ENCODE assay signal across 1 cellular context in genomic region chr7:140229591-140230516, GRCh38.
A peak's percentile ranks its signal among the peaks of the same experiment; 100 is the strongest.
TF ChIP-seq lines count a peak whose summit lies in the region.

No MANE protein-coding gene starts in this region.

TF ChIP-seq in HepG2, 621 proteins besides CTCF, POLR2A, EP300 and RAD21 (continued from another document and continues in another):
- TF ChIP-seq ZBTB14 (CRISPR knock-in tag; IDR thresholded peaks at IDR 0.05), result peak; percentile 74
- peak; percentile 78 for TF ChIP-seq KAT8 (CRISPR knock-in tag; IDR thresholded peaks at IDR 0.05)
- no peak for TF ChIP-seq PRDM4 (CRISPR knock-in tag; IDR thresholded peaks at IDR 0.05; ENCODE audit: borderline replicate concordance)
- no peak for TF ChIP-seq SCMH1 (CRISPR knock-in tag; IDR thresholded peaks at IDR 0.05; ENCODE audit: borderline replicate concordance)
- no peak for TF ChIP-seq ZNF33A (CRISPR knock-in tag; IDR thresholded peaks at IDR 0.05; ENCODE audit: borderline replicate concordance)
- TF ChIP-seq ZNF383 (CRISPR knock-in tag; IDR thresholded peaks at IDR 0.05; ENCODE audit: borderline replicate concordance), result no peak
- TF ChIP-seq MAFF (IDR thresholded peaks at IDR 0.05; ENCODE audit: low read depth, low read length), result no peak
- TF ChIP-seq HNF1A (IDR thresholded peaks at IDR 0.05; ENCODE audit: low read depth), result peak; percentile 89
- TF ChIP-seq HNF1A (CRISPR knock-in tag; IDR thresholded peaks at IDR 0.05; ENCODE audit: borderline replicate concordance), result peak; percentile 91
- TF ChIP-seq MED1 (CRISPR knock-in tag; IDR thresholded peaks at IDR 0.05), result peak; percentile 99
- no peak for TF ChIP-seq ZNF225 (CRISPR knock-in tag; IDR thresholded peaks at IDR 0.05)
- TF ChIP-seq ZNF207 (IDR thresholded peaks at IDR 0.05; ENCODE audit: borderline replicate concordance), result no peak
- TF ChIP-seq KLF9 (CRISPR knock-in tag; IDR thresholded peaks at IDR 0.05; ENCODE audit: low read depth), result no peak
- peak; percentile 82 for TF ChIP-seq MAX (IDR thresholded peaks at IDR 0.05)
- TF ChIP-seq ZC3H13 (CRISPR knock-in tag; IDR thresholded peaks at IDR 0.05), result no peak; the same call in 1 of the 2 replicates
- peak; percentile 98 for TF ChIP-seq GATAD2A (CRISPR knock-in tag; IDR thresholded peaks at IDR 0.05)
- TF ChIP-seq ZBTB8A (CRISPR knock-in tag; IDR thresholded peaks at IDR 0.05; ENCODE audit: borderline replicate concordance, low read depth), result no peak
- no peak for TF ChIP-seq ZNF224 (CRISPR knock-in tag; IDR thresholded peaks at IDR 0.05)
- peak; percentile 56; the same call in 1 of the 2 replicates for TF ChIP-seq ZFP90 (CRISPR knock-in tag; IDR thresholded peaks at IDR 0.05; ENCODE audit: borderline replicate concordance)
- no peak for TF ChIP-seq KAT7 (CRISPR knock-in tag; IDR thresholded peaks at IDR 0.05; ENCODE audit: borderline replicate concordance)
- TF ChIP-seq RBFOX2 (IDR thresholded peaks at IDR 0.05; ENCODE audit: low read depth, low read length), result peak; percentile 75; the same call in 1 of the 2 replicates
- no peak for TF ChIP-seq EZH2 (conservative IDR thresholded peaks at IDR 0.05; ENCODE audit: low read depth, low read length)
- peak; percentile 60; the same call in 1 of the 2 replicates for TF ChIP-seq ZFX (CRISPR knock-in tag; IDR thresholded peaks at IDR 0.05; ENCODE audit: low read depth)
- TF ChIP-seq ZNF639 (CRISPR knock-in tag; conservative IDR thresholded peaks at IDR 0.05), result peak; percentile 77; the same call in 1 of the 2 replicates
- peak; percentile 80 for TF ChIP-seq KDM4B (CRISPR knock-in tag; IDR thresholded peaks at IDR 0.05)
- TF ChIP-seq SP5 (CRISPR knock-in tag; IDR thresholded peaks at IDR 0.05; ENCODE audit: borderline replicate concordance, low read depth), result peak; percentile 95
- TF ChIP-seq SMAD1 (CRISPR knock-in tag; IDR thresholded peaks at IDR 0.05; ENCODE audit: borderline replicate concordance, low read depth), result no peak; the same call in 1 of the 2 replicates
- TF ChIP-seq PAWR (CRISPR knock-in tag; IDR thresholded peaks at IDR 0.05; ENCODE audit: borderline replicate concordance), result no peak
- TF ChIP-seq ZBTB38 (CRISPR knock-in tag; IDR thresholded peaks at IDR 0.05), result no peak; the same call in 1 of the 2 replicates
- peak; percentile 73; the same call in 1 of the 2 replicates for TF ChIP-seq ZNF318 (CRISPR knock-in tag; IDR thresholded peaks at IDR 0.05)
- TF ChIP-seq YEATS2 (CRISPR knock-in tag; IDR thresholded peaks at IDR 0.05; ENCODE audit: borderline replicate concordance), result peak; percentile 76; the same call in 1 of the 2 replicates
- 0 out of 2 replicates have a peak, but pooled peaks have one; percentile 20 for TF ChIP-seq CHD4 (IDR thresholded peaks at IDR 0.05; ENCODE audit: borderline replicate concordance, low read length)
- TF ChIP-seq MIER2 (CRISPR knock-in tag; IDR thresholded peaks at IDR 0.05), result peak; percentile 82; the same call in 1 of the 2 replicates
- peak; percentile 81; the same call in 1 of the 2 replicates for TF ChIP-seq ZNF703 (CRISPR knock-in tag; IDR thresholded peaks at IDR 0.05; ENCODE audit: borderline replicate concordance)
- peak; percentile 98 for TF ChIP-seq HDAC2 (CRISPR knock-in tag; IDR thresholded peaks at IDR 0.05)
- TF ChIP-seq ZNF451 (CRISPR knock-in tag; IDR thresholded peaks at IDR 0.05), result 0 out of 2 replicates have a peak, but pooled peaks have one; percentile 58
- peak; percentile 92 for TF ChIP-seq NR2F6 (IDR thresholded peaks at IDR 0.05)
- peak; percentile 92 for TF ChIP-seq NR2F6 (CRISPR knock-in tag; IDR thresholded peaks at IDR 0.05)
- TF ChIP-seq UBTF (CRISPR knock-in tag; IDR thresholded peaks at IDR 0.05), result peak; percentile 81
- TF ChIP-seq YY1 (IDR thresholded peaks at IDR 0.05; ENCODE audit: insufficient read depth, insufficient replicate concordance, low read depth, low read length), result peak; percentile 57
- no peak for TF ChIP-seq RFX1 (IDR thresholded peaks at IDR 0.05)
- no peak for TF ChIP-seq MXD1 (CRISPR knock-in tag; IDR thresholded peaks at IDR 0.05)
- TF ChIP-seq ZNF883 (CRISPR knock-in tag; IDR thresholded peaks at IDR 0.05; ENCODE audit: not compliant biosample characterization), result no peak
